In genomic region chr12:89544730-89545184, GRCh38 we compare ENCODE assay signal across 8 cellular contexts. TPM values are rescaled to one million over a fixed set of nuclear protein-coding genes. Genes with fewer than 3 reads are reported as not detected.
DNase-seq lines count a peak whose midpoint lies in the region; ATAC-seq and TF ChIP-seq lines count a peak whose summit lies in the region.

No MANE protein-coding gene starts in this region.

- H3K36me3 Mint-ChIP-seq in activated CD8-positive, alpha-beta T cell treated with anti-CD3 and anti-CD28 coated beads for 36 hours (ENCODE audit: low read depth), result no peaks in the 10 kb centered on the region

- TF ChIP-seq CTCF in AG09309 (IDR thresholded peaks at IDR 0.05; ENCODE audit: control insufficient read depth, insufficient read depth, low read depth, low read length, missing control alignments), result no peak
- TF ChIP-seq CTCF in activated CD8-positive, alpha-beta T cell treated with anti-CD3 and anti-CD28 coated beads for 36 hours (IDR thresholded peaks at IDR 0.05), result no peak

- POLR2A ChIA-PET in HEK293T (lab: Yijun Ruan, JAX), result interaction anchor here (0.6 kb wide), 1 partner anchor 64 kb away, joined by 3 read pairs; no protein-coding TSS in a partner anchor
- POLR2A ChIA-PET in activated CD8-positive, alpha-beta T cell treated with anti-CD3 and anti-CD28 coated beads for 36 hours (lab: Charles Lee), result interaction anchor here (0.5 to 1.3 kb wide), 2 partner anchors 76 to 533 kb away, joined by 3 read pairs; no protein-coding TSS in a partner anchor

- peak; percentile 57 for DNase-seq in AG09309 (ENCODE audit: low read depth)
- DNase-seq in LoVo (ENCODE audit: low spot score), result peak; percentile 35
- DNase-seq in amniotic epithelial cell (ENCODE audit: low read depth), result peak; percentile 85
- DNase-seq in left kidney (ENCODE audit: low read depth, low spot score), result peak; percentile 81
- DNase-seq in HEK293T (ENCODE audit: extremely low spot score), result no peak
- no peak for DNase-seq in SIG-M5 treated with dmso at 0.1 percent for 504 hours (lab: John Stamatoyannopoulos, UW; ENCODE audit: unreplicated experiment)
- DNase-seq in activated CD8-positive, alpha-beta T cell treated with anti-CD3 and anti-CD28 coated beads for 36 hours, result no peak
- DNase-seq in cortex of kidney (lab: John Stamatoyannopoulos, UW), result no peak

- no peaks in the 10 kb centered on the region for H3K9me3 Mint-ChIP-seq in activated CD8-positive, alpha-beta T cell treated with anti-CD3 and anti-CD28 coated beads for 36 hours

- intact Hi-C loops in activated CD8-positive, alpha-beta T cell treated with anti-CD3 and anti-CD28 coated beads for 36 hours (cut with micrococcal nuclease), result loop anchor here (5.0 kb wide), 3 partner anchors 418 to 1308 kb away; no protein-coding TSS in a partner anchor

- peaks cover 6% of the 10 kb centered on the region for H3K4me1 Mint-ChIP-seq in activated CD8-positive, alpha-beta T cell treated with anti-CD3 and anti-CD28 coated beads for 36 hours (ENCODE audit: low read depth)

- H3K4me3 Mint-ChIP-seq in activated CD8-positive, alpha-beta T cell treated with anti-CD3 and anti-CD28 coated beads for 36 hours, result no peak overlapping the region

- no peak overlapping the region for H3K27ac Mint-ChIP-seq in activated CD8-positive, alpha-beta T cell treated with anti-CD3 and anti-CD28 coated beads for 36 hours

- no peaks in the 10 kb centered on the region for H3K27me3 Mint-ChIP-seq in activated CD8-positive, alpha-beta T cell treated with anti-CD3 and anti-CD28 coated beads for 36 hours

- no peak for ATAC-seq in activated CD8-positive, alpha-beta T cell treated with anti-CD3 and anti-CD28 coated beads for 36 hours

- CTCF ChIA-PET in HEK293T (lab: Yijun Ruan, JAX), result interaction anchor here (1.0 to 1.4 kb wide), 2 partner anchors 14 to 159 kb away, joined by 3 read pairs; no protein-coding TSS in a partner anchor
- CTCF ChIA-PET in activated CD8-positive, alpha-beta T cell treated with anti-CD3 and anti-CD28 coated beads for 36 hours (lab: Charles Lee), result interaction anchor here (0.7 to 3.3 kb wide), 11 partner anchors 15 to 558 kb away, joined by 3 to 26 read pairs (median 5); no protein-coding TSS in a partner anchor

- no peak overlapping the region for H3K4me3 ChIP-seq in AG09309 (ENCODE audit: control insufficient read depth, low read depth, low read length)

TF ChIP-seq in HEK293T, 16 proteins besides CTCF, POLR2A, EP300 and RAD21:
- TF ChIP-seq FOXM1 (IDR thresholded peaks at IDR 0.05; ENCODE audit: borderline replicate concordance) (no peak), NFRKB (IDR thresholded peaks at IDR 0.05) (no peak), ELF4 (IDR thresholded peaks at IDR 0.05) (no peak), ARNT (IDR thresholded peaks at IDR 0.05) (no peak), SUZ12 (IDR thresholded peaks at IDR 0.05) (no peak), PKNOX1 (IDR thresholded peaks at IDR 0.05) (no peak)

RNA-seq across cellular contexts. Expression of gene POC1B, which starts 18.9 kb away (rescaled TPM):
- 10 to 100 TPM; 31.9 to 34.8 TPM for total RNA-seq in activated CD8-positive, alpha-beta T cell treated with anti-CD3 and anti-CD28 coated beads for 36 hours

RNA-seq across cellular contexts. Expression of gene GALNT4, which starts 20.2 kb away (rescaled TPM):
- total RNA-seq in activated CD8-positive, alpha-beta T cell treated with anti-CD3 and anti-CD28 coated beads for 36 hours, result 1 to 10 TPM; 5.9 to 6.4 TPM

Comparison
In these comparisons a context has a peak if more than half of its experiments do, and no peak if none do; other contexts are left out.
1. DNase-seq: peak in AG09309 (single experiment), LoVo (single experiment), amniotic epithelial cell (single experiment) and left kidney (single experiment); none in HEK293T (single experiment), SIG-M5 treated with dmso at 0.1 percent for 504 hours (single experiment), activated CD8-positive, alpha-beta T cell treated with anti-CD3 and anti-CD28 coated beads for 36 hours (single experiment) and cortex of kidney (single experiment).